Comparison of ENCODE assay signal across 14 cellular contexts in genomic region chr14:99758915-99759545, GRCh38. TPM values are rescaled to one million over a fixed set of nuclear protein-coding genes. Genes with fewer than 3 reads are reported as not detected.
DNase-seq lines count a peak whose midpoint lies in the region; ATAC-seq, FAIRE-seq and TF ChIP-seq lines count a peak whose summit lies in the region.
"Had no signal": no experiment of that assay in that cellular context is flagged by ENCODE, and none has a peak within 500 bp of the region (broad histone marks: within the 10 kb centered on the region; RNA-seq: fewer than 3 reads in every experiment).

No MANE protein-coding gene starts in this region.

- intact Hi-C loops in lower lobe of right lung (cut with DNase I): no loop called here
- intact Hi-C loops in transverse colon (cut with DNase I; ENCODE audit: low total_unique reads): no loop called here

- H3K9me3 Mint-ChIP-seq in WTC11: peaks cover 5% of the 10 kb centered on the region
- H3K9me3 Mint-ChIP-seq: activated B cell treated with CpG ODN at 0.5 μM for 24 hours had no signal

- no peak for TF ChIP-seq EP300 in transverse colon (IDR thresholded peaks at IDR 0.05; ENCODE audit: low read depth)

- H3K36me3 Mint-ChIP-seq in WTC11: no peaks in the 10 kb centered on the region

- no peak for TF ChIP-seq CTCF in WTC11 (IDR thresholded peaks at IDR 0.05)
- no peak for TF ChIP-seq CTCF in lower lobe of right lung (IDR thresholded peaks at IDR 0.05)
- no peak for TF ChIP-seq CTCF in transverse colon (IDR thresholded peaks at IDR 0.05)
- TF ChIP-seq CTCF in brain microvascular endothelial cell (IDR thresholded peaks at IDR 0.05; ENCODE audit: low read depth, low read length, missing control alignments): no peak

- ATAC-seq in WTC11 (peak; percentile 12; the same call in 1 of the 2 replicates), lower lobe of right lung (no peak), GM18870 (IDR thresholded peaks at IDR 0.05; ENCODE audit: unreplicated experiment) (no peak)
- ATAC-seq: activated CD8-positive, alpha-beta T cell treated with anti-CD3 and anti-CD28 coated beads, Interleukin-2, amount 10 ng/mL, durations not matched to agents 7 days and 5 days had no signal

- no peak overlapping the region for H3K27ac Mint-ChIP-seq in WTC11
- H3K27ac Mint-ChIP-seq: activated B cell treated with CpG ODN at 0.5 μM for 24 hours; activated CD8-positive, alpha-beta T cell treated with anti-CD3 and anti-CD28 coated beads, Interleukin-2, amount 10 ng/mL, durations not matched to agents 7 days and 5 days had no signal

- H3K27ac ChIP-seq in lower lobe of right lung (no peak overlapping the region), transverse colon (peak overlapping the region; percentile 41 to 83 (median 76)), brain microvascular endothelial cell (no peak overlapping the region)
- H3K27ac ChIP-seq: HL-60, testis had no signal

- no peak overlapping the region for H3K4me3 ChIP-seq in lower lobe of right lung
- no peak overlapping the region for H3K4me3 ChIP-seq in transverse colon
- H3K4me3 ChIP-seq in brain microvascular endothelial cell (ENCODE audit: low read depth, low read length): no peak overlapping the region
- H3K4me3 ChIP-seq: testis had no signal

- POLR2A ChIA-PET in WTC11 (lab: Charles Lee): no interaction called here

- CTCF ChIA-PET in WTC11 (lab: Charles Lee): interaction anchor here (1.0 to 4.5 kb wide), 6 partner anchors 9 to 212 kb away, joined by 3 to 21 read pairs (median 4); no protein-coding TSS in a partner anchor

- no peak overlapping the region for H3K4me3 Mint-ChIP-seq in WTC11
- H3K4me3 Mint-ChIP-seq: activated B cell treated with CpG ODN at 0.5 μM for 24 hours; activated CD8-positive, alpha-beta T cell treated with anti-CD3 and anti-CD28 coated beads, Interleukin-2, amount 10 ng/mL, durations not matched to agents 7 days and 5 days had no signal

- H3K27me3 Mint-ChIP-seq in WTC11 (ENCODE audit: low read depth): no peaks in the 10 kb centered on the region

- peaks cover 24% of the 10 kb centered on the region for H3K4me1 Mint-ChIP-seq in WTC11
- H3K4me1 Mint-ChIP-seq: activated B cell treated with CpG ODN at 0.5 μM for 24 hours had no signal

- H3K36me3 ChIP-seq in lower lobe of right lung: no peaks in the 10 kb centered on the region
- H3K36me3 ChIP-seq in transverse colon: no peaks in the 10 kb centered on the region
- no peaks in the 10 kb centered on the region for H3K36me3 ChIP-seq in brain microvascular endothelial cell (replicated peaks)

- H3K27me3 ChIP-seq in lower lobe of right lung (ENCODE audit: low read depth) (no peaks in the 10 kb centered on the region), transverse colon (no peaks in the 10 kb centered on the region), brain microvascular endothelial cell (replicated peaks) (no peaks in the 10 kb centered on the region)
- H3K27me3 ChIP-seq: testis had no signal

- DNase-seq in HTR-8/SVneo (ENCODE audit: insufficient read length, low spot score) (no peak), WTC11 (ENCODE audit: low spot score) (no peak), lower lobe of right lung (peak; percentile 28), transverse colon (no peak), brain microvascular endothelial cell (no peak), hippocampal formation (lab: John Stamatoyannopoulos, UW) (no peak)
- DNase-seq: activated B cell treated with CpG ODN at 0.5 μM for 24 hours; activated CD8-positive, alpha-beta T cell treated with anti-CD3 and anti-CD28 coated beads, Interleukin-2, amount 10 ng/mL, durations not matched to agents 7 days and 5 days; foreskin melanocyte; NCI-H1417 treated with DMSO at 0.1 percent for 48 hours; RPMI8226; testis had no signal

- H3K4me1 ChIP-seq in lower lobe of right lung (peaks cover 24% of the 10 kb centered on the region), transverse colon (peaks cover 22 to 36% (median 25%) of the 10 kb centered on the region in 4 donors)

- FAIRE-seq in HTR-8/SVneo (lab: Jason Lieb, UNC): peak; percentile 62

- no peak for TF ChIP-seq POLR2A in transverse colon (IDR thresholded peaks at IDR 0.05)

- 72% methylated on average over 5 of the region's 6 CpGs; no CpG with 5 or more reads in 1 of the 2 donors for WGBS in transverse colon (ENCODE audit: low coverage in 1 of 2), 2 donors

- H3K9me3 ChIP-seq in lower lobe of right lung (no peaks in the 10 kb centered on the region), transverse colon (no peaks in the 10 kb centered on the region)
- H3K9me3 ChIP-seq: testis had no signal

- in situ Hi-C loops in transverse colon (cut with MboI; ENCODE audit: low pct_ligation_motif_present in 1 of 4, low pct_unique_long_range_greater_than_20kb in 1 of 4, low sequenced_read_pairs in 3 of 4): no loop called here
- in situ Hi-C loops in brain microvascular endothelial cell (cut with HindIII; ENCODE audit: low pct_ligation_motif_present, low sequenced_read_pairs): no loop called here

TF ChIP-seq in WTC11, 78 proteins besides CTCF, POLR2A, EP300 and RAD21:
- no peak for TF ChIP-seq MYBL2 (CRISPR knock-in tag; IDR thresholded peaks at IDR 0.05)
- no peak for TF ChIP-seq ETV6 (CRISPR knock-in tag; IDR thresholded peaks at IDR 0.05)
- no peak for TF ChIP-seq KAT7 (CRISPR knock-in tag; IDR thresholded peaks at IDR 0.05; ENCODE audit: borderline replicate concordance)
- TF ChIP-seq ELF4 (CRISPR knock-in tag; IDR thresholded peaks at IDR 0.05; ENCODE audit: low read depth): no peak
- TF ChIP-seq RELA (CRISPR knock-in tag; IDR thresholded peaks at IDR 0.05; ENCODE audit: borderline replicate concordance): no peak
- TF ChIP-seq EMX1 (CRISPR knock-in tag; IDR thresholded peaks at IDR 0.05): no peak
- TF ChIP-seq AFF4 (CRISPR knock-in tag; IDR thresholded peaks at IDR 0.05; ENCODE audit: borderline replicate concordance): no peak
TF ChIP-seq in WTC11: peak in this region for 0.

RNA-seq across cellular contexts. Expression of gene EML1, which starts 34.2 kb away (rescaled TPM):
- total RNA-seq in WTC11 (2021) (10.9 to 16.1 TPM (median 11.4 TPM) in 3 replicates), lower lobe of right lung (34.5 TPM), transverse colon (10 to 100 TPM; 16.8 to 59.5 (median 21.9) TPM)
- total RNA-seq: activated B cell treated with CpG ODN at 0.5 μM for 24 hours; activated CD8-positive, alpha-beta T cell treated with anti-CD3 and anti-CD28 coated beads, Interleukin-2, amount 10 ng/mL, durations not matched to agents 7 days and 5 days had no signal

Comparison
In these comparisons a context has a peak if more than half of its experiments do, and no peak if none do; other contexts are left out.
1. H3K27ac ChIP-seq: peak in transverse colon (4 of 4); none in lower lobe of right lung (single experiment) and brain microvascular endothelial cell (single experiment).